Comparison of ENCODE assay signal across 8 cellular contexts in genomic region chr9:133121200-133122166, GRCh38. TPM values are rescaled to one million over a fixed set of nuclear protein-coding genes. Genes with fewer than 3 reads are reported as not detected.
DNase-seq lines count a peak whose midpoint lies in the region; ATAC-seq and TF ChIP-seq lines count a peak whose summit lies in the region.

Gene RALGDS (minus strand): TSS chr9:133121240. CDS start chr9:133121154, 86 bp downstream.

- H3K9me3 ChIP-seq in mucosa of rectum (ENCODE audit: control insufficient read depth in 2 of 2, low read length in 2 of 2) = no peaks in the 10 kb centered on the region

- no peaks in the 10 kb centered on the region for H3K27me3 ChIP-seq in mucosa of rectum (ENCODE audit: control insufficient read depth in 2 of 2, insufficient read depth in 2 of 2, low read length in 2 of 2)

- peaks cover 49 to 64% of the 10 kb centered on the region in 2 donors for H3K4me1 ChIP-seq in mucosa of rectum (ENCODE audit: control insufficient read depth in 2 of 2, insufficient read depth in 2 of 2, low read length in 2 of 2)

- H3K9ac ChIP-seq in mucosa of rectum (ENCODE audit: low read depth in 1 of 2, low read length in 2 of 2) = peak within 1 kb of the TSS; percentile 81 to 87

- H3K4me3 ChIP-seq in mucosa of rectum (ENCODE audit: low read length in 2 of 2) = peak within 1 kb of the TSS; percentile 74 to 77

- peak; percentile 49 for ATAC-seq in GM21447 (IDR thresholded peaks at IDR 0.05; ENCODE audit: unreplicated experiment)

- no peaks in the 10 kb centered on the region for H3K36me3 ChIP-seq in mucosa of rectum (ENCODE audit: control insufficient read depth in 2 of 2, insufficient read depth in 2 of 2, low read length in 2 of 2)

- peak; percentile 97 for DNase-seq in COLO829 (ENCODE audit: low spot score)
- DNase-seq in HuH-7.5 (ENCODE audit: low spot score) = peak; percentile 99
- peak; percentile 91 for DNase-seq in activated T-cell treated with anti-CD3 and anti-CD28 coated beads, Interleukin-2, amount 50 U/mL, for 1 hour
- DNase-seq in erythroblast (lab: John Stamatoyannopoulos, UW) = peak; percentile 92 to 97
- DNase-seq in stimulated activated CD8-positive, alpha-beta memory T cell treated with anti-CD3 and anti-CD28 coated beads, Interleukin-4, amount 100 ng/mL, for 4 hours (ENCODE audit: low read depth in 2 of 2, low spot score in 1 of 2) = peak; percentile 81 to 83

- H3K27ac ChIP-seq in mucosa of rectum (ENCODE audit: low read depth in 2 of 2, low read length in 2 of 2) = peak within 1 kb of the TSS; percentile 79 to 86

- TF ChIP-seq POLR2A in erythroblast (IDR thresholded peaks at IDR 0.05; ENCODE audit: low read length) = no peak

TF ChIP-seq in PFSK-1, 5 proteins besides CTCF, POLR2A, EP300 and RAD21:
- 0 out of 2 replicates have a peak, but pooled peaks have one; percentile 27 for TF ChIP-seq TAF1 (IDR thresholded peaks at IDR 0.05; ENCODE audit: borderline replicate concordance, insufficient read depth, low read length)
- TF ChIP-seq REST (IDR thresholded peaks at IDR 0.05; ENCODE audit: insufficient read depth in 1 of 2, low read depth in 2 of 2, low read length in 2 of 2) = no peak

RNA-seq across cellular contexts. Expression of gene RALGDS, which starts in this region (rescaled TPM):
- 31.0 TPM for polyA plus RNA-seq in PFSK-1 (2012; ENCODE audit: insufficient read length, low read depth)

Comparison
In these comparisons a context has a peak if more than half of its experiments do, and no peak if none do; other contexts are left out.
1. Peak in every context shown above with its lines: DNase-seq, ATAC-seq, H3K4me3 ChIP-seq and H3K27ac ChIP-seq.